Comparison of ENCODE assay signal across 20 cellular contexts in the genomic region with DNA sequence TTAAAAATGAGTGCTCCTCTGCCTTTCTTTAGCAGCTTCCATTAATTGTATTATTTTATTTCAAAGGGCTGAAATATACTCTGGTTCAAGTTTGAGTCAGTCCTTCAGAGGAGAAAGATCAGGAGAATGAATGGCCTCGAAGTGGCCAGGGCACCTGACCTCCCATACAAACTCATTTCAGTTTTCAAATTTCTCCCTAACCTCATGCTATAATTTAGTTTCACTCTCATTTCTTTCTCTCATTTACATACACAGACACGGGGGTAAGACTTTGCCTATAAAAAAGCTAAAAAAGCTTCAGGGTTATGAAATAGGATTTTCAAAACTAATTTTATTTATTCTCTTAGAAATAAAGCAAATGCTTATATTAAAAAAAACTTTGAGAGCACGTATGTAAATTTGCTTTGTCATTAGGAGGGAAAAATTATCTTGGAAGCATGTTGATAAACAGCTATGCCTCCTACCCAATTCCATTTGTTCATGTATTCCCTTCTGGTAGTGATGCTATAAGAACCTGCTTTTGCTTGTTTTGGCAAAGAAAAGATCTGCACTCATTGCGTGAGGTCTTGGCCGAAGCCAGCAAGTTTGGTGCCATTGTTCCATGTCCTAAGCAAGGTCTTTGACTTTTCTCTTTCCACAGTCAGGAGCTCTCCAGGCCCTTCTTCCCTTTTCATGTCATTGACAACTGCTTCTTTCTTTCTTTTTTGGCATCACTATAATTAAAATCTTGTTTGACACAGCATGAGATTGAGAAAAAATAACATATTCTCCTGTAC.
DNase-seq lines count a peak whose midpoint lies in the region; ATAC-seq, FAIRE-seq and TF ChIP-seq lines count a peak whose summit lies in the region.
"Had no signal": no experiment of that assay in that cellular context is flagged by ENCODE, and none has a peak within 500 bp of the region (broad histone marks: within the 10 kb centered on the region; RNA-seq: fewer than 3 reads in every experiment).

No MANE protein-coding gene starts in this region.

- H3K4me1 Mint-ChIP-seq in type B pancreatic cell (ENCODE audit: unreplicated experiment), result no peaks in the 10 kb centered on the region
- H3K4me1 Mint-ChIP-seq: GM23338 had no signal

- no peaks in the 10 kb centered on the region for H3K9me3 ChIP-seq in Karpas-422 (ENCODE audit: low read length)

- no peaks in the 10 kb centered on the region; the same call in 1 of the 2 replicates for H3K27me3 ChIP-seq in Karpas-422 (ENCODE audit: low read length)

- peaks cover 33% of the 10 kb centered on the region for H3K27me3 Mint-ChIP-seq in type B pancreatic cell

- peak overlapping the region; percentile 40 for H3K4me2 ChIP-seq in Karpas-422 (ENCODE audit: low read depth, low read length, poor library complexity, severe bottlenecking)
- H3K4me2 ChIP-seq: GM23338 had no signal

- no peaks in the 10 kb centered on the region for H3K36me3 Mint-ChIP-seq in type B pancreatic cell

- no peak overlapping the region for H3K4me3 Mint-ChIP-seq in type B pancreatic cell
- H3K4me3 Mint-ChIP-seq: GM23338; IgD-negative memory B cell; T-helper 2 cell treated with Interferon-gamma antibody and Interleukin-4, amounts not matched to agents 5 μg/mL and 100 μg/mL, for 36 hours had no signal

- DNase-seq in Karpas-422 (no peak), left lobe of liver (ENCODE audit: low spot score) (peak; percentile 77), activated T-cell treated with anti-CD3 and anti-CD28 coated beads for 4 hours (no peak), HTR-8/SVneo (ENCODE audit: insufficient read length, low spot score) (no peak), HT-29 (ENCODE audit: low spot score) (no peak), type B pancreatic cell (ENCODE audit: extremely low spot score, unreplicated experiment) (no peak)
- DNase-seq: NCI-H1105; NCI-H1694; NCI-H2081 treated with DMSO at 0.1 percent for 48 hours; NK-92 treated with Interleukin-12 subunit alpha and Interleukin-12 subunit beta, amount 100 ng/mL, for 24 hours; SHP77 had no signal

- H3K27ac Mint-ChIP-seq in type B pancreatic cell, result no peak overlapping the region
- H3K27ac Mint-ChIP-seq: GM23338; IgD-negative memory B cell; T-helper 2 cell treated with Interferon-gamma antibody and Interleukin-4, amounts not matched to agents 5 μg/mL and 100 μg/mL, for 36 hours had no signal

- no peak overlapping the region for H2AFZ ChIP-seq in Karpas-422 (ENCODE audit: low read length)
- H2AFZ ChIP-seq: GM23338 had no signal

- H4K20me1 ChIP-seq in Karpas-422 (ENCODE audit: insufficient read depth, low read depth, low read length), result no peaks in the 10 kb centered on the region

- no peak overlapping the region for H3K9ac ChIP-seq in Karpas-422 (ENCODE audit: low read length)

- H3K4me1 ChIP-seq in Karpas-422 (ENCODE audit: low read length), result peaks cover 10% of the 10 kb centered on the region

- no peak for TF ChIP-seq CTCF in type B pancreatic cell (conservative IDR thresholded peaks at IDR 0.05)

- H3K27ac ChIP-seq in Karpas-422 (ENCODE audit: low read length), result no peak overlapping the region
- H3K27ac ChIP-seq: SK-N-MC had no signal

- H3K4me3 ChIP-seq in Karpas-422 (ENCODE audit: low read length), result no peak overlapping the region
- H3K4me3 ChIP-seq: GM23338, SK-N-MC had no signal

- no peaks in the 10 kb centered on the region for H3K79me2 ChIP-seq in Karpas-422 (ENCODE audit: low read length)

- H3K9me2 ChIP-seq in Karpas-422 (replicated peaks; ENCODE audit: insufficient read depth, low read length), result no peaks in the 10 kb centered on the region

- H3K36me3 ChIP-seq in Karpas-422 (ENCODE audit: insufficient read depth, low read length), result no peaks in the 10 kb centered on the region

- H3K9me3 Mint-ChIP-seq in type B pancreatic cell, result no peaks in the 10 kb centered on the region
- H3K9me3 Mint-ChIP-seq: GM23338; IgD-negative memory B cell; T-helper 2 cell treated with Interferon-gamma antibody and Interleukin-4, amounts not matched to agents 5 μg/mL and 100 μg/mL, for 36 hours had no signal

- FAIRE-seq in HTR-8/SVneo (lab: Jason Lieb, UNC), result no peak
- FAIRE-seq: D721Med, GM12892 had no signal

- ATAC-seq in GM18909 (IDR thresholded peaks at IDR 0.05; ENCODE audit: poor library complexity, unreplicated experiment) (peak; percentile 63), GM21723 (IDR thresholded peaks at IDR 0.05; ENCODE audit: unreplicated experiment) (peak; percentile 57), left lobe of liver (peak; percentile 62)
- ATAC-seq: GM23338, HCT116 had no signal
